8 cellular contexts compared by ENCODE assay signal in the genomic region with DNA sequence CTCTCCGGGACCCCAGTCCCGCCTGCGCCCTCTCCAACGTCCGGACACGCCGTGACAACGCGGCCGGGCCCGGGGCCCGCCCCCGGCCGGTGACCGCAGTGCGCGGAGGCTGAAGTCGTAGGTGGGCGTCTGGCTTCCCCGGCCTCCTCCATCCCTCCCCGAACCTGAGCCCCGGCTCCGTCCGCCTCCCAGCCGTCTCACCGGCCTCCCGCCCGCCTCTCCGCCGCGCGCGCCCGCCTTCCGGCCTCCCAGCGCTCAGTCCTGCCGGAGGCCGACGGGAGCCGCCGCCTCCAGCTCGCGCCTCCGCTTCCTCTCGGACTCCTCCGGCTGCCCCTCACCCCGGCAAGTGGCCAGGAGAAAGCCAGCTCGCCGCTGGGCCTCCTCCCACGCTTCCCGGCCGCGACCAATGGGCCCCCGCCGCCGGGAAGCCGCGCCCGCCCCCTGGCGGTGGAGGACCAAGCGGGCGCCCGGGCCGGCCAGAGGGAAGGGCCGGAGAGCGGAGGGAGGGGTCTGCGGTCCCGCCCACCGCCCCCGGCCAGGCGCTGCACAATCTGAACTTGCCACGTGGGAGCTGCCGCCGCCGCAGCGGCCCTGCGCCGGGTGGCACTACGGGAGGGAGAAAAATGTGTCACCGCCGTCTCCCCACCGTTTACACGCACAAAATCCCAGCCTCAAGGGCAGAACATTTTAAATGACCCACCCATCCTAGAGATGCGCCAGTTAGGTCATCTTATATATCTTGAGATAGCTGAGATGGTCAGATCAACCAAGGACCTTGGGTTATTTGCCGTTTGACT. TPM values are rescaled to one million over a fixed set of nuclear protein-coding genes. Genes with fewer than 3 reads are reported as not detected.
DNase-seq lines count a peak whose midpoint lies in the region; ATAC-seq and TF ChIP-seq lines count a peak whose summit lies in the region.

FAM3C (minus strand) TSS at position 348 of the 797 bp plus-strand sequence. CDS start 13,339 bp downstream, outside the sequence.

- H3K36me3 ChIP-seq in GM23338 (ENCODE audit: insufficient read depth), result 0 out of 2 replicates have a peak, but pooled peaks cover 3% of the 10 kb centered on the region
- peaks cover 4% of the 10 kb centered on the region for H3K36me3 ChIP-seq in neural cell (ENCODE audit: insufficient read depth, low read length)
- H3K36me3 ChIP-seq in stomach, result no peaks in the 10 kb centered on the region

- peaks cover 43% of the 10 kb centered on the region for H3K79me2 ChIP-seq in GM23338 (replicated peaks; ENCODE audit: insufficient read depth)
- peaks cover 43% of the 10 kb centered on the region for H3K79me2 ChIP-seq in neural cell (replicated peaks; ENCODE audit: insufficient read depth, low read length)

- CTCF ChIA-PET in RWPE1 (lab: Yijun Ruan, JAX), result interaction anchor here (0.5 to 1.7 kb wide), 23 partner anchors 8 to 599 kb away, joined by 3 to 10 read pairs (median 4); no protein-coding TSS in a partner anchor

- peak; percentile 45 for TF ChIP-seq EP300 in neural cell (conservative IDR thresholded peaks at IDR 0.05; ENCODE audit: poor library complexity, severe bottlenecking)
- no peak for TF ChIP-seq EP300 in stomach (IDR thresholded peaks at IDR 0.05)

- ATAC-seq in GM23338, result peak; percentile 94

- no peaks in the 10 kb centered on the region for H3K9me2 ChIP-seq in GM23338 (ENCODE audit: insufficient read depth)
- H3K9me2 ChIP-seq in neural cell (ENCODE audit: insufficient read depth, low read length), result no peaks in the 10 kb centered on the region

- H3K9me3 ChIP-seq in neural cell (ENCODE audit: low read length) (no peaks in the 10 kb centered on the region), stomach (no peaks in the 10 kb centered on the region)

- H3K9ac ChIP-seq in neural cell (ENCODE audit: low read length), result peak within 1 kb of the TSS; percentile 73

- H3K9me3 Mint-ChIP-seq in GM23338, result no peaks in the 10 kb centered on the region

- H2AFZ ChIP-seq in GM23338 (peak within 1 kb of the TSS; percentile 35), neural cell (ENCODE audit: low read depth, low read length) (peak within 1 kb of the TSS; percentile 17)

- H3K27me3 ChIP-seq in GM23338 (ENCODE audit: insufficient read depth) (no peaks in the 10 kb centered on the region), neural cell (ENCODE audit: insufficient read depth, low read depth, low read length) (no peaks in the 10 kb centered on the region), stomach (no peaks in the 10 kb centered on the region)

- H3F3A ChIP-seq in GM23338 (replicated peaks; ENCODE audit: low read depth), result no peaks in the 10 kb centered on the region
- H3F3A ChIP-seq in neural cell (ENCODE audit: insufficient read depth, low read length, poor library complexity, severe bottlenecking), result peaks cover 2% of the 10 kb centered on the region

- H3K4me1 ChIP-seq in GM23338 (ENCODE audit: insufficient read depth) (peaks cover 12% of the 10 kb centered on the region), stomach (peaks cover 0 to 41% (median 28%) of the 10 kb centered on the region in 4 donors)

- TF ChIP-seq CTCF in GM23338 (conservative IDR thresholded peaks at IDR 0.05; ENCODE audit: low read depth in 2 of 2), result peak; percentile 64 to 87
- peak; percentile 99 for TF ChIP-seq CTCF in RWPE1 (conservative IDR thresholded peaks at IDR 0.05; ENCODE audit: low read depth)
- peak; percentile 98 for TF ChIP-seq CTCF in neural cell (IDR thresholded peaks at IDR 0.05; ENCODE audit: poor library complexity, severe bottlenecking)
- peak in 5 of 7 experiments; percentile 63 to 99 (median 94) for TF ChIP-seq CTCF in stomach (IDR thresholded peaks at IDR 0.05)

- H3K27ac ChIP-seq in GM23338 (ENCODE audit: low read depth), result 0 out of 2 replicates have a peak within 1 kb of the TSS, but pooled peaks have one; percentile 67
- peak within 1 kb of the TSS; percentile 81 for H3K27ac ChIP-seq in RWPE1
- no peak within 1 kb of the TSS for H3K27ac ChIP-seq in neural cell (ENCODE audit: low read length)
- peak within 1 kb of the TSS; percentile 90 to 97 (median 93) for H3K27ac ChIP-seq in stomach

- H3K4me3 ChIP-seq in GM23338, result peak within 1 kb of the TSS; percentile 84
- H3K4me3 ChIP-seq in neural cell (ENCODE audit: low read length), result peak within 1 kb of the TSS; percentile 74
- peak within 1 kb of the TSS; percentile 77 to 91 (median 84) for H3K4me3 ChIP-seq in stomach

- TF ChIP-seq RAD21 in neural cell (conservative IDR thresholded peaks at IDR 0.05), result peak; percentile 57

- 0 out of 2 replicates have a peak, but pooled peaks cover 3% of the 10 kb centered on the region for H4K20me1 ChIP-seq in GM23338 (replicated peaks; ENCODE audit: insufficient read depth)
- H4K20me1 ChIP-seq in neural cell (ENCODE audit: insufficient read depth), result no peaks in the 10 kb centered on the region

- peak within 1 kb of the TSS; percentile 89 for H3K4me3 Mint-ChIP-seq in GM23338

- H3K4me1 Mint-ChIP-seq in GM23338, result peaks cover 15% of the 10 kb centered on the region; the same call in 2 of the 3 replicates

- peak within 1 kb of the TSS; percentile 87 for H3K4me2 ChIP-seq in GM23338
- peak within 1 kb of the TSS; percentile 87 for H3K4me2 ChIP-seq in neural cell (ENCODE audit: low read length)

- H3K36me3 Mint-ChIP-seq in GM23338 (ENCODE audit: low read depth), result peaks cover 20% of the 10 kb centered on the region

- DNase-seq in ELF-1 (ENCODE audit: low read depth, low spot score) (peak; percentile 96), GM23338 (ENCODE audit: low spot score) (peak; percentile 93), LHCN-M2 (ENCODE audit: low read depth) (peak; percentile 94), RWPE1 (ENCODE audit: low spot score) (peak; percentile 90), fibroblast of the conjunctiva (ENCODE audit: low read depth) (peak; percentile 79), stomach (peak; percentile 92)
- peak; percentile 69 for DNase-seq in activated effector memory CD4-positive, alpha-beta T cell treated with Interleukin-2 at 50 U/mL for 16 hours

- peak within 1 kb of the TSS; percentile 79 for H3K27ac Mint-ChIP-seq in GM23338

- POLR2A ChIA-PET in RWPE1 (lab: Yijun Ruan, JAX; ENCODE audit: low non-redundant PET), result interaction anchor here (0.7 kb wide), 1 partner anchor 24 kb away, joined by 3 read pairs; no protein-coding TSS in a partner anchor

- TF ChIP-seq POLR2A in stomach (IDR thresholded peaks at IDR 0.05), result peak in 1 of 4 donors; percentile 88

- 0 to 1% (median 0%) methylated on average over 47 to 84 of the region's 85 CpGs for WGBS in stomach, 5 donors

- intact Hi-C loops in stomach (cut with DNase I; ENCODE audit: low total_unique reads), result no loop called here

- peaks cover 2% of the 10 kb centered on the region for H3K27me3 Mint-ChIP-seq in GM23338 (ENCODE audit: insufficient read depth, low read depth, poor library complexity)

TF ChIP-seq in neural cell, 6 proteins besides CTCF, POLR2A, EP300 and RAD21:
- TF ChIP-seq MXI1 (conservative IDR thresholded peaks at IDR 0.05; ENCODE audit: poor library complexity, severe bottlenecking) (peak; percentile 75), REST (IDR thresholded peaks at IDR 0.05; ENCODE audit: borderline replicate concordance) (peak; percentile 40), SMC3 (conservative IDR thresholded peaks at IDR 0.05; ENCODE audit: poor library complexity) (peak; percentile 68), TAF1 (IDR thresholded peaks at IDR 0.05; ENCODE audit: low read depth) (no peak), EZH2 (IDR thresholded peaks at IDR 0.05; ENCODE audit: borderline replicate concordance, insufficient read depth, low read length, poor library complexity, severe bottlenecking) (no peak), POLR2AphosphoS5 (IDR thresholded peaks at IDR 0.05) (peak; percentile 75)

RNA-seq across cellular contexts. Expression of gene FAM3C, which starts in this region (rescaled TPM):
- total RNA-seq in GM23338 (2014; rRNA removed; shearing (Covaris generic)), result 59.1 and 60.3 TPM in 2 replicates
- 28.4 and 33.9 TPM in 2 replicates for polyA plus RNA-seq in GM23338 (2016; fragmentation: Nextera tagmentation; extraction: Ambion mirVana)
- total RNA-seq in LHCN-M2 (2014; rRNA removed), result 223 and 225 TPM in 2 replicates
- 93.2 TPM for polyA plus RNA-seq in LHCN-M2 (2012)
- 61.8 and 64.3 TPM in 2 replicates for polyA plus RNA-seq in neural cell
- 46.3 and 64.0 TPM in 2 replicates for polyA minus RNA-seq in neural cell
- 100 to 1,000 TPM in 1 of 5 donors, 10 to 100 TPM in 4; 15.2 to 147 (median 23.3) TPM for total RNA-seq in stomach
- 10 to 100 TPM; 25.2 to 32.5 (median 26.9) TPM for polyA plus RNA-seq in stomach
